ENCODE assay signal across 21 cellular contexts in genomic region chr2:106551466-106552130, GRCh38.
"Had no signal": no experiment of that assay in that cellular context is flagged by ENCODE, and none has a peak within 500 bp of the region (broad histone marks: within the 10 kb centered on the region; RNA-seq: fewer than 3 reads in every experiment).

No MANE protein-coding gene starts in this region.

- H3K4me1 ChIP-seq: gastrocnemius medialis had no signal

- H3K27ac ChIP-seq: epithelial cell of prostate, esophagus muscularis mucosa, gastrocnemius medialis, tibial artery had no signal

- H3K27me3 ChIP-seq: esophagus muscularis mucosa, gastrocnemius medialis, tibial artery had no signal

- ATAC-seq: effector memory CD8-positive, alpha-beta T cell; gastrocnemius medialis; left cardiac atrium; left ventricle myocardium superior; right cardiac atrium had no signal

- H3K9me3 Mint-ChIP-seq: central memory CD8-positive, alpha-beta T cell; effector memory CD8-positive, alpha-beta T cell; immature natural killer cell; stimulated activated naive CD8-positive, alpha-beta T cell treated with anti-CD3 and anti-CD28 coated beads, Interleukin-15, Interleukin-2, amounts not matched to agents 100 ng/mL and 50 ng/mL, for 24 hours had no signal

- DNase-seq: cortex of kidney; effector memory CD8-positive, alpha-beta T cell; gastrocnemius medialis; immature natural killer cell; kidney; left cardiac atrium; left ventricle myocardium superior; mesenchymal stem cell; midbrain; naive B cell; posterior cingulate gyrus; right cardiac atrium; stimulated activated CD4-positive, alpha-beta T cell treated with anti-CD3 and anti-CD28 coated beads, Interleukin-2, amount 100 ng/mL, for 48 hours; tibial artery had no signal

- H3K27ac Mint-ChIP-seq: effector memory CD8-positive, alpha-beta T cell; immature natural killer cell; stimulated activated naive CD8-positive, alpha-beta T cell treated with anti-CD3 and anti-CD28 coated beads, Interleukin-15, Interleukin-2, amounts not matched to agents 100 ng/mL and 50 ng/mL, for 24 hours had no signal

- H3K4me3 Mint-ChIP-seq: central memory CD8-positive, alpha-beta T cell; effector memory CD8-positive, alpha-beta T cell; immature natural killer cell; naive B cell; nephron; stimulated activated naive CD8-positive, alpha-beta T cell treated with anti-CD3 and anti-CD28 coated beads, Interleukin-15, Interleukin-2, amounts not matched to agents 100 ng/mL and 50 ng/mL, for 24 hours had no signal

- H3K4me3 ChIP-seq: esophagus muscularis mucosa, gastrocnemius medialis, lung, smooth muscle cell, tibial artery had no signal

- H3K9me3 ChIP-seq: esophagus muscularis mucosa, gastrocnemius medialis, tibial artery had no signal

- H3K4me2 ChIP-seq: smooth muscle cell had no signal

- H3K4me1 Mint-ChIP-seq: central memory CD8-positive, alpha-beta T cell; immature natural killer cell; naive B cell had no signal

- H3K36me3 Mint-ChIP-seq: immature natural killer cell had no signal

- H3K36me3 ChIP-seq: esophagus muscularis mucosa, gastrocnemius medialis, tibial artery had no signal

- FAIRE-seq: kidney had no signal
